ENCODE assay signal across 1 cellular context in genomic region chr1:61241411-61241838, GRCh38.
TF ChIP-seq lines count a peak whose summit lies in the region.

No MANE protein-coding gene starts in this region.

TF ChIP-seq in GM23338, 12 proteins besides CTCF, POLR2A, EP300 and RAD21 (continued from another document):
- no peak for TF ChIP-seq ZNF462 (CRISPR knock-in tag; IDR thresholded peaks at IDR 0.05)
